8 cellular contexts compared by ENCODE assay signal in the genomic region with DNA sequence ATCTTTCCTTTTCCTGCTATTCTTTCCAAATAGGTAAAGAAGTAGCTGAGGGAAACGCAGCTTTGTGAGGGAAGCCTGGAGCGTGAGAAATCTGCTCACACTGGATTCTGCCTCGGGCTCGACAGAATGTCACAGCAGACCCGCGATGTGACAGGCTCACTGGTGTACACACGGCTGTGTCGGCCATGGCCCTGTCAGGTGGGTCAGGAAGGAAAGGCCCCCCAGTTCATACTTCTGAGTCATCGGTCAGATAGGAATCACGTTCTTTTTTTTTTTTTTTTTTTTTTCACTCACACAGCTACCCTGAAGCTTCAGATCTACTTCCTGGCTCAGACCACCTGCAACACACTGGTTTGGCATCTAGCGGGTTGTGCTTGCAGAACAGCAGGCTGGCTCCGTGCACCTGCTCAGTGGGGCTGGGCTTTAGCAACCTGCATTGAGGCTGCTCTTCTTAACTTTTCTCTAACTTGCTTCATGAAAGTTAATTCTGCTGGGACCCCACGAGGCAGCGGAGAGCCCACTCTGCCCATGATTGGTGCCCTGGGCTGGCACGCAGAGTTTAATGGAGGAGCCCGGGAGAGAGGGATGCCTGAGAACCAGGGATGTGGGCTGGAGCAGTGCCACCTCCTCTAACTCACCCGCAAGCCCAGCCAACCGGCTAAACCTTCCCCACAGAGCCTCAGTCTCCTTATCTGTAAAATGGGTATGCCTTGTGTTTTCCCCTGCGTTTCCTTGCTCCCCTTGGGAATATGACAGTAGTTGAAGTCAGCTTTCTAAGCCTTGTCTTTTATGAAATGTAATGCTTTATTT.
DNase-seq lines count a peak whose midpoint lies in the region; ATAC-seq and TF ChIP-seq lines count a peak whose summit lies in the region.
"Had no signal": no experiment of that assay in that cellular context is flagged by ENCODE, and none has a peak within 500 bp of the region (broad histone marks: within the 10 kb centered on the region; RNA-seq: fewer than 3 reads in every experiment).

No MANE protein-coding gene starts in this region.

- TF ChIP-seq POLR2A in thyroid gland (IDR thresholded peaks at IDR 0.05), result no peak

- no peak overlapping the region for H3K4me3 ChIP-seq in thyroid gland (replicated peaks in 1 of 3)

- peak; percentile 40 for ATAC-seq in HG03354 (IDR thresholded peaks at IDR 0.05; ENCODE audit: poor library complexity, severe bottlenecking, unreplicated experiment)

- H3K4me3 Mint-ChIP-seq in nephron progenitor cell, result no peak overlapping the region

- H3K27ac ChIP-seq in thyroid gland, result no peak overlapping the region

- TF ChIP-seq CTCF in nephron progenitor cell (IDR thresholded peaks at IDR 0.05) (no peak), thyroid gland (IDR thresholded peaks at IDR 0.05) (no peak)

- H3K27ac Mint-ChIP-seq in nephron progenitor cell, result no peak overlapping the region

- intact Hi-C loops in thyroid gland (cut with DNase I), result no loop called here

- no peaks in the 10 kb centered on the region for H3K9me3 ChIP-seq in thyroid gland

- no peaks in the 10 kb centered on the region for H3K27me3 ChIP-seq in thyroid gland

- 75 to 80% methylated on average over 19 of the region's 19 CpGs for WGBS in thyroid gland, 2 donors

- peaks cover 16% of the 10 kb centered on the region for H3K4me1 Mint-ChIP-seq in nephron progenitor cell

- DNase-seq in T-helper 9 cell, result peak; percentile 56
- peak; percentile 25 for DNase-seq in ecto neural progenitor cell (ENCODE audit: low spot score)
- DNase-seq in stimulated activated naive CD4-positive, alpha-beta T cell treated with Interleukin-2 at 50 U/mL for 16 hours (lab: John Stamatoyannopoulos, UW), result peak; percentile 36
- DNase-seq in AG08395 (ENCODE audit: low spot score), result no peak
- DNase-seq in nephron progenitor cell, result no peak
- no peak for DNase-seq in thyroid gland
- DNase-seq: amniotic stem cell had no signal

- peaks cover 14% of the 10 kb centered on the region for H3K27me3 Mint-ChIP-seq in nephron progenitor cell (ENCODE audit: low read depth, poor library complexity)

- no peaks in the 10 kb centered on the region for H3K9me3 Mint-ChIP-seq in nephron progenitor cell

- H3K36me3 Mint-ChIP-seq in nephron progenitor cell (ENCODE audit: low read depth), result no peaks in the 10 kb centered on the region

- H3K4me1 ChIP-seq in thyroid gland, result peaks cover 16 to 17% of the 10 kb centered on the region in 2 donors

- no peaks in the 10 kb centered on the region for H3K36me3 ChIP-seq in thyroid gland

Comparison
In these comparisons a context has a peak if more than half of its experiments do, and no peak if none do; other contexts are left out.
1. DNase-seq: peak in T-helper 9 cell (single experiment), ecto neural progenitor cell (single experiment) and stimulated activated naive CD4-positive, alpha-beta T cell treated with Interleukin-2 at 50 U/mL for 16 hours (single experiment); none in AG08395 (single experiment), nephron progenitor cell (single experiment) and thyroid gland (0 of 2).